In the genomic region with DNA sequence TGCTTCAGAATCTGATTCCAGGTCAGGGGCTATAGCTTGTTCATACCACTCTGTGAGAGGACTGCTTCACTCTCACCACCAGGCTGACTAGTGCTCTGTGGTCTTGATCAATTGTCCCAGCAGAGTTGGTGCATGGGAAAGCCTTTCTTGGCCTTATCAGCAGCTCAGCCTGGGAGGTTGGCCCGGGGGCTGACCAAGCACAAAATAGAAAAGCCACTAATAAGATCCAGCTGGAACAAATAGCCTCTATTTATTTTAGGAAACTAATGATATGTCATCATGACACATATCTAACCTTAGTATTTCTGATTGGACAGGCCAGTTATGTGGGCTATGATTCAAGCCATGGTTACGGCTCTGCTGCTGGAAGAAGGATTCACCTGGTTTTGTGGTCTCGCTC, we compare ENCODE assay signal across 12 cellular contexts.
DNase-seq lines count a peak whose midpoint lies in the region; ATAC-seq, FAIRE-seq and TF ChIP-seq lines count a peak whose summit lies in the region.
"Had no signal": no experiment of that assay in that cellular context is flagged by ENCODE, and none has a peak within 500 bp of the region (broad histone marks: within the 10 kb centered on the region; RNA-seq: fewer than 3 reads in every experiment).

No MANE protein-coding gene starts in this region.

- H3K9ac ChIP-seq in K562 (ENCODE audit: insufficient read depth in 1 of 2, low read depth in 2 of 2, low read length in 2 of 2) (no peak overlapping the region), keratinocyte (ENCODE audit: control insufficient read depth, extremely low read depth, insufficient read depth, low read length) (no peak overlapping the region)
- H3K9ac ChIP-seq: BLaER1 had no signal

- H3K27me3 ChIP-seq in K562 (ENCODE audit: control insufficient read depth in 2 of 2, insufficient read depth in 2 of 2, low read length in 2 of 2) = peaks cover 5 to 7% of the 10 kb centered on the region in 2 experiments; a peak in 4 of 5 replicates
- no peaks in the 10 kb centered on the region for H3K27me3 ChIP-seq in keratinocyte (ENCODE audit: control insufficient read depth, extremely low read depth, insufficient read depth, low read length)
- H3K27me3 ChIP-seq: BLaER1 had no signal

- H3K79me2 ChIP-seq in K562 (ENCODE audit: control insufficient read depth, insufficient read depth, low read length) (no peaks in the 10 kb centered on the region), keratinocyte (ENCODE audit: control insufficient read depth, insufficient read depth, low read length) (no peaks in the 10 kb centered on the region)

- no TSS peak for BruUV-seq in K562 (replicated peaks; lab: Mats Ljungman, UMichigan)

- no peak for TF ChIP-seq CTCF in K562 (IDR thresholded peaks at IDR 0.05 in 2 of 3, conservative IDR thresholded peaks at IDR 0.05 in 1 of 3; ENCODE audit: insufficient read depth in 2 of 3, low read depth in 1 of 3, low read length in 3 of 3)
- peak; percentile 3 to 52 (median 25) for TF ChIP-seq CTCF in keratinocyte (optimal IDR thresholded peaks at IDR 0.05 in 1 of 3, IDR thresholded peaks at IDR 0.05 in 1 of 3, conservative IDR thresholded peaks at IDR 0.05 in 1 of 3; ENCODE audit: extremely low read depth in 1 of 3, insufficient read depth in 2 of 3, low read length in 3 of 3)

- no peak for FAIRE-seq in K562 (lab: Jason Lieb, UNC)
- FAIRE-seq in keratinocyte (lab: Jason Lieb, UNC) = peak; percentile 82

- CTCF ChIA-PET in K562 (lab: Yijun Ruan, JAX; ENCODE audit: low intra/inter-chr PET ratio) = no interaction called here

- H3K9me1 ChIP-seq in K562 (ENCODE audit: control insufficient read depth, insufficient read depth, low read length) (no peaks in the 10 kb centered on the region), keratinocyte (ENCODE audit: control insufficient read depth, extremely low read depth, insufficient read depth, low read length) (no peaks in the 10 kb centered on the region)

- no peak overlapping the region for H2AFZ ChIP-seq in K562 (ENCODE audit: low read depth, low read length)
- H2AFZ ChIP-seq in keratinocyte (ENCODE audit: control insufficient read depth, low read length) = no peak overlapping the region

- TF ChIP-seq POLR2A in K562 (conservative IDR thresholded peaks at IDR 0.05) = no peak

- H4K20me1 ChIP-seq in K562 (replicated peaks; ENCODE audit: control insufficient read depth, insufficient read depth, low read length) (no peaks in the 10 kb centered on the region), keratinocyte (ENCODE audit: control insufficient read depth, extremely low read depth, insufficient read depth, low read length) (no peaks in the 10 kb centered on the region)
- H4K20me1 ChIP-seq: BLaER1 had no signal

- POLR2A ChIA-PET in K562 (lab: Yijun Ruan, JAX) = interaction anchor here (1.7 kb wide), 1 partner anchor 16 kb away, joined by 5 read pairs; no protein-coding TSS in a partner anchor

- H3K4me2 ChIP-seq in K562 (ENCODE audit: insufficient read depth, low read length) = no peak overlapping the region
- H3K4me2 ChIP-seq in keratinocyte (ENCODE audit: control insufficient read depth, extremely low read depth, insufficient read depth, low read depth, low read length) = no peak overlapping the region
- H3K4me2 ChIP-seq: BLaER1 had no signal

- H3K36me3 ChIP-seq in K562 (ENCODE audit: control insufficient read depth, insufficient read depth, low read length) = no peaks in the 10 kb centered on the region
- H3K36me3 ChIP-seq in keratinocyte (ENCODE audit: control insufficient read depth in 2 of 2, extremely low read depth in 1 of 2, insufficient read depth in 2 of 2, low read length in 2 of 2) = no peaks in the 10 kb centered on the region
- H3K36me3 ChIP-seq: BLaER1, HAP-1 had no signal

- H3K4me3 ChIP-seq in K562 (no peak overlapping the region), keratinocyte (ENCODE audit: control insufficient read depth in 2 of 3, extremely low read depth in 1 of 3, insufficient read depth in 2 of 3, low read depth in 1 of 3, low read length in 3 of 3) (no peak overlapping the region)
- H3K4me3 ChIP-seq: BLaER1, HAP-1 had no signal

- no peak for TF ChIP-seq RAD21 in K562 (CRISPR knock-in tag; conservative IDR thresholded peaks at IDR 0.05 in 1 of 2, IDR thresholded peaks at IDR 0.05 in 1 of 2)

- no peaks in the 10 kb centered on the region for H3K9me3 ChIP-seq in K562 (replicated peaks; ENCODE audit: control insufficient read depth, insufficient read depth, low read depth, low read length)
- H3K9me3 ChIP-seq in keratinocyte (ENCODE audit: control insufficient read depth, low read depth, low read length) = no peaks in the 10 kb centered on the region
- H3K9me3 ChIP-seq: BLaER1, HAP-1 had no signal

- 4% methylated on average over 3 of the region's 3 CpGs for WGBS in K562 (ENCODE audit: insufficient coverage, low coverage, missing lambda C conversion rate)

- H3K27ac ChIP-seq in K562 (ENCODE audit: extremely low read depth, low read depth, low read length) (no peak overlapping the region), keratinocyte (ENCODE audit: control insufficient read depth, insufficient read depth, low read length) (no peak overlapping the region)
- H3K27ac ChIP-seq: BLaER1 had no signal

- ATAC-seq in K562 (peak; percentile 78), HG03039 (IDR thresholded peaks at IDR 0.05; ENCODE audit: unreplicated experiment) (no peak), GM19328 (IDR thresholded peaks at IDR 0.05; ENCODE audit: unreplicated experiment) (no peak), GM19455 (IDR thresholded peaks at IDR 0.05; ENCODE audit: unreplicated experiment) (no peak)

- intact Hi-C loops in K562 (cut with micrococcal nuclease) = no loop called here

- H3K4me1 ChIP-seq in K562 (replicated peaks in 1 of 2; ENCODE audit: control insufficient read depth in 2 of 2, insufficient read depth in 2 of 2, low read length in 2 of 2) = no peaks in the 10 kb centered on the region
- H3K4me1 ChIP-seq in keratinocyte (ENCODE audit: control insufficient read depth, extremely low read depth, insufficient read depth, low read length) = peaks cover 13% of the 10 kb centered on the region
- H3K4me1 ChIP-seq: HAP-1 had no signal

- dilution Hi-C loops in keratinocyte (cut with MboI; ENCODE audit: extremely low pct_ligation_motif_present, low sequenced_read_pairs) = no loop called here

- TF ChIP-seq EP300 in K562 (IDR thresholded peaks at IDR 0.05; ENCODE audit: low read length) = no peak

- DNase-seq in AG08395 (ENCODE audit: low spot score) (peak; percentile 83), HT1080 (ENCODE audit: low read depth) (peak; percentile 81), K562 (ENCODE audit: extremely low read depth in 1 of 4, low spot score in 3 of 4) (peak in 2 of 4 experiments; percentile 19 to 22), keratinocyte (ENCODE audit: low read depth, low spot score) (peak; percentile 91), NCI-H1092 treated with DMSO at 0.1 percent for 48 hours (lab: John Stamatoyannopoulos, UW) (no peak)
- DNase-seq: glutamatergic neuron, SIG-M5 had no signal

- in situ Hi-C loops in K562 (cut with MboI) = no loop called here

TF ChIP-seq in K562, 482 proteins besides CTCF, POLR2A, EP300 and RAD21:
- TF ChIP-seq DPF2 (IDR thresholded peaks at IDR 0.05) = no peak
- 0 out of 2 replicates have a peak, but pooled peaks have one; percentile 16 for TF ChIP-seq SMC3 (conservative IDR thresholded peaks at IDR 0.05; ENCODE audit: insufficient read depth, low read depth, low read length)
- TF ChIP-seq MAFG (tag; conservative IDR thresholded peaks at IDR 0.05) = peak; percentile 31; the same call in 1 of the 2 replicates

Comparison
In these comparisons a context has a peak if more than half of its experiments do, and no peak if none do; other contexts are left out.
1. CTCF ChIP-seq: peak in keratinocyte (3 of 3); none in K562 (0 of 3).